Comparison of ENCODE assay signal across 26 cellular contexts in the genomic region with DNA sequence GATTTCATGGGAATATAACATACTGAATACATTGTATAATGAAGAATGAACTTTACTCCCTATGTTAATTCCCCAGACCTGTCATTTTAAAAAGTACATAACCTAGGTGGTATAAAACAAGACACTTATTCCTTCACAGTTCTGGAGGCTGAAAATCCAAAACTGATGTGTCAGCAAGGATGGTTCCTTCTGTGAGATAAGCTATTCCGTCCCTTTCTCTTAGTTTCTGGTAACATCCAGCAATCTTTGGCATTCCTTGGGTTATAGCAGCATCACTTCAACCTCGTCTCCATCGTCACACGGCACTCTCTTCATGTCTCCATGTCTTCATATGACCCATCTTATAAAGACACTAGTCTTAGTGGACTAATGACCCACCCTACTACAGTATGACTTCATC.
"Had no signal": no experiment of that assay in that cellular context is flagged by ENCODE, and none has a peak within 500 bp of the region (broad histone marks: within the 10 kb centered on the region; RNA-seq: fewer than 3 reads in every experiment).

No MANE protein-coding gene starts in this region.

- H3K4me1 ChIP-seq: esophagus squamous epithelium, heart right ventricle, left lung, pancreas, stomach, testis, tibial artery had no signal

- H3K27me3 ChIP-seq: esophagus squamous epithelium, heart right ventricle, left lung, neutrophil, pancreas, stomach, testis, tibial artery had no signal

- ATAC-seq: heart right ventricle; left cardiac atrium; left lung; mucosa of descending colon; natural killer cell treated with Interleukin-12 subunit alpha and Interleukin-12 subunit beta and Interleukin-15 and Interleukin-18, amount 100 ng/mL, for 72 hours; pancreas; sciatic nerve; stimulated activated effector memory CD8-positive, alpha-beta T cell treated with anti-CD3 and anti-CD28 coated beads, Interleukin-12 subunit alpha, Interleukin-12 subunit beta, amount 100 ng/mL, for 72 hours had no signal

- H3K36me3 ChIP-seq: pancreas had no signal

- H3K4me3 ChIP-seq: esophagus squamous epithelium, heart right ventricle, left lung, mucosa of descending colon, pancreas, smooth muscle cell, stomach, testis, tibial artery had no signal

- H3K9me3 ChIP-seq: esophagus squamous epithelium, heart right ventricle, left lung, mucosa of descending colon, neutrophil, pancreas, stomach, testis, tibial artery had no signal

- DNase-seq: dermis blood vessel endothelial cell; effector memory CD4-positive, alpha-beta T cell; esophagus squamous epithelium; foreskin melanocyte; glutamatergic neuron; heart right ventricle; hippocampal formation; left cardiac atrium; left lung; mesenchymal stem cell; mucosa of descending colon; naive B cell; pancreas; stimulated activated CD4-positive, alpha-beta T cell treated with anti-CD3 and anti-CD28 coated beads, Interleukin-2, amount 100 ng/mL, for 24 hours; stimulated activated CD4-positive, alpha-beta T cell treated with anti-CD3 and anti-CD28 coated beads, Interleukin-4, amount 100 ng/mL, for 24 hours; stimulated activated naive CD4-positive, alpha-beta T cell treated with Interleukin-2 at 50 U/mL for 16 hours; stomach; testis; tibial artery had no signal

- H3K27ac ChIP-seq: esophagus squamous epithelium, heart right ventricle, left lung, neutrophil, pancreas, stomach, testis, tibial artery had no signal

- FAIRE-seq: endothelial cell of umbilical vein, islet of Langerhans, pancreas had no signal

- H3K4me2 ChIP-seq: smooth muscle cell had no signal
